Comparison of ENCODE assay signal across 21 cellular contexts in genomic region chr11:75264971-75265370, GRCh38. TPM values are rescaled to one million over a fixed set of nuclear protein-coding genes. Genes with fewer than 3 reads are reported as not detected.
DNase-seq lines count a peak whose midpoint lies in the region; ATAC-seq, FAIRE-seq and TF ChIP-seq lines count a peak whose summit lies in the region.
"Had no signal": no experiment of that assay in that cellular context is flagged by ENCODE, and none has a peak within 500 bp of the region (broad histone marks: within the 10 kb centered on the region; RNA-seq: fewer than 3 reads in every experiment).

No MANE protein-coding gene starts in this region.

- H3K27ac ChIP-seq in HL-60 (replicated peaks) (peak overlapping the region; percentile 72), right lobe of liver (no peak overlapping the region)
- H3K27ac ChIP-seq: KMS-11, testis had no signal

- peaks cover 3% of the 10 kb centered on the region for H3K36me3 Mint-ChIP-seq in activated naive CD8-positive, alpha-beta T cell
- H3K36me3 Mint-ChIP-seq in activated naive CD8-positive, alpha-beta T cell treated with anti-CD3 and anti-CD28 coated beads, Interleukin-2, amount 50 U/mL, for 24 hours (ENCODE audit: low read depth) = no peaks in the 10 kb centered on the region
- H3K36me3 Mint-ChIP-seq in stimulated activated effector memory CD8-positive, alpha-beta T cell treated with anti-CD3 and anti-CD28 coated beads, Interleukin-12 subunit alpha, Interleukin-12 subunit beta, amount 100 ng/mL, for 72 hours = no peaks in the 10 kb centered on the region
- H3K36me3 Mint-ChIP-seq: activated naive CD4-positive, alpha-beta T cell treated with anti-CD3 and anti-CD28 coated beads, Interleukin-2, amount 50 U/mL, for 72 hours had no signal

- intact Hi-C loops in right lobe of liver (cut with DNase I) = no loop called here

- no peaks in the 10 kb centered on the region for H3K27me3 Mint-ChIP-seq in activated naive CD8-positive, alpha-beta T cell
- H3K27me3 Mint-ChIP-seq in activated naive CD8-positive, alpha-beta T cell treated with anti-CD3 and anti-CD28 coated beads, Interleukin-2, amount 50 U/mL, for 24 hours = no peaks in the 10 kb centered on the region

- H3K4me3 ChIP-seq in HL-60 (replicated peaks; ENCODE audit: insufficient read depth, low read length) (no peak overlapping the region), right lobe of liver (no peak overlapping the region)
- H3K4me3 ChIP-seq: left lung, testis had no signal

- H3K9me3 Mint-ChIP-seq in activated naive CD8-positive, alpha-beta T cell (ENCODE audit: low read depth) = no peaks in the 10 kb centered on the region
- no peaks in the 10 kb centered on the region for H3K9me3 Mint-ChIP-seq in activated naive CD8-positive, alpha-beta T cell treated with anti-CD3 and anti-CD28 coated beads, Interleukin-2, amount 50 U/mL, for 24 hours
- no peaks in the 10 kb centered on the region for H3K9me3 Mint-ChIP-seq in stimulated activated effector memory CD8-positive, alpha-beta T cell treated with anti-CD3 and anti-CD28 coated beads, Interleukin-12 subunit alpha, Interleukin-12 subunit beta, amount 100 ng/mL, for 72 hours
- H3K9me3 Mint-ChIP-seq: activated naive CD4-positive, alpha-beta T cell treated with anti-CD3 and anti-CD28 coated beads, Interleukin-2, amount 50 U/mL, for 72 hours had no signal

- H3K9me3 ChIP-seq in right lobe of liver = no peaks in the 10 kb centered on the region
- H3K9me3 ChIP-seq: left lung, testis had no signal

- peaks cover 0 to 4% (median 0%) of the 10 kb centered on the region in 4 donors for H3K36me3 ChIP-seq in right lobe of liver

- TF ChIP-seq POLR2A in right lobe of liver (IDR thresholded peaks at IDR 0.05) = no peak

- H3K4me3 Mint-ChIP-seq in activated naive CD8-positive, alpha-beta T cell = no peak overlapping the region
- H3K4me3 Mint-ChIP-seq in activated naive CD8-positive, alpha-beta T cell treated with anti-CD3 and anti-CD28 coated beads, Interleukin-2, amount 50 U/mL, for 24 hours = no peak overlapping the region
- no peak overlapping the region for H3K4me3 Mint-ChIP-seq in stimulated activated effector memory CD8-positive, alpha-beta T cell treated with anti-CD3 and anti-CD28 coated beads, Interleukin-12 subunit alpha, Interleukin-12 subunit beta, amount 100 ng/mL, for 72 hours

- H3K27me3 ChIP-seq in HL-60 (ENCODE audit: insufficient read depth, poor library complexity, severe bottlenecking) = no peaks in the 10 kb centered on the region
- no peaks in the 10 kb centered on the region for H3K27me3 ChIP-seq in right lobe of liver
- H3K27me3 ChIP-seq: left lung, testis had no signal

- TF ChIP-seq CTCF in HL-60 (IDR thresholded peaks at IDR 0.05; ENCODE audit: insufficient read depth, low read length) (no peak), right lobe of liver (IDR thresholded peaks at IDR 0.05) (no peak)

- no peak for ATAC-seq in activated naive CD8-positive, alpha-beta T cell treated with anti-CD3 and anti-CD28 coated beads, Interleukin-2, amount 50 U/mL, for 24 hours
- ATAC-seq in right lobe of liver = no peak
- ATAC-seq in stimulated activated effector memory CD8-positive, alpha-beta T cell treated with anti-CD3 and anti-CD28 coated beads, Interleukin-12 subunit alpha, Interleukin-12 subunit beta, amount 100 ng/mL, for 72 hours = no peak

- FAIRE-seq in GM19239 (lab: Jason Lieb, UNC) = no peak
- FAIRE-seq: endometrium, GM12891 had no signal

- H3K27ac Mint-ChIP-seq in activated naive CD8-positive, alpha-beta T cell = peak overlapping the region; percentile 41
- no peak overlapping the region for H3K27ac Mint-ChIP-seq in activated naive CD8-positive, alpha-beta T cell treated with anti-CD3 and anti-CD28 coated beads, Interleukin-2, amount 50 U/mL, for 24 hours
- peak overlapping the region; percentile 65 for H3K27ac Mint-ChIP-seq in stimulated activated effector memory CD8-positive, alpha-beta T cell treated with anti-CD3 and anti-CD28 coated beads, Interleukin-12 subunit alpha, Interleukin-12 subunit beta, amount 100 ng/mL, for 72 hours

- H3K4me1 Mint-ChIP-seq in activated naive CD8-positive, alpha-beta T cell (ENCODE audit: low read depth) = peaks cover 52% of the 10 kb centered on the region
- peaks cover 42% of the 10 kb centered on the region for H3K4me1 Mint-ChIP-seq in activated naive CD8-positive, alpha-beta T cell treated with anti-CD3 and anti-CD28 coated beads, Interleukin-2, amount 50 U/mL, for 24 hours
- H3K4me1 Mint-ChIP-seq in stimulated activated effector memory CD8-positive, alpha-beta T cell treated with anti-CD3 and anti-CD28 coated beads, Interleukin-12 subunit alpha, Interleukin-12 subunit beta, amount 100 ng/mL, for 72 hours = peaks cover 29% of the 10 kb centered on the region

- DNase-seq in activated naive CD8-positive, alpha-beta T cell treated with anti-CD3 and anti-CD28 coated beads, Interleukin-2, amount 50 U/mL, for 24 hours = no peak
- DNase-seq in HL-60 (ENCODE audit: low read depth in 1 of 2, low spot score in 1 of 2) (no peak), right lobe of liver (peak in 2 of 3 donors; percentile 37 to 49), cortex of kidney (lab: John Stamatoyannopoulos, UW) (no peak), GM19239 (ENCODE audit: insufficient read length, low spot score) (no peak)
- no peak for DNase-seq in stimulated activated effector memory CD8-positive, alpha-beta T cell treated with anti-CD3 and anti-CD28 coated beads, Interleukin-12 subunit alpha, Interleukin-12 subunit beta, amount 100 ng/mL, for 72 hours (ENCODE audit: low spot score in 2 of 2)
- DNase-seq: activated CD8-positive, alpha-beta memory T cell treated with anti-CD3 and anti-CD28 coated beads, Interleukin-2, amount 50 U/mL, for 4 hours; DMS79; MV-4-11; NCI-H1694; occipital lobe; OCI-M1; SIG-M5; testis had no signal

- WGBS in right lobe of liver (ENCODE audit: insufficient coverage, low coverage, low lambda C conversion rate, missing lambda C conversion rate) = 41% methylated on average over 2 of the region's 6 CpGs

- no peaks in the 10 kb centered on the region for H3K4me1 ChIP-seq in right lobe of liver

RNA-seq across cellular contexts. Expression of gene TPBGL, which starts 24.4 kb away (rescaled TPM):
- total RNA-seq in right lobe of liver = not detected
- total RNA-seq: H4 had no signal

Comparison
In these comparisons a context has a peak if more than half of its experiments do, and no peak if none do; other contexts are left out.
1. DNase-seq: peak in right lobe of liver (2 of 3); none in activated naive CD8-positive, alpha-beta T cell treated with anti-CD3 and anti-CD28 coated beads, Interleukin-2, amount 50 U/mL, for 24 hours (single experiment), HL-60 (0 of 2), stimulated activated effector memory CD8-positive, alpha-beta T cell treated with anti-CD3 and anti-CD28 coated beads, Interleukin-12 subunit alpha, Interleukin-12 subunit beta, amount 100 ng/mL, for 72 hours (0 of 2), cortex of kidney (single experiment) and GM19239 (single experiment).